Comparison of ENCODE assay signal across 8 cellular contexts in genomic region chr15:68056097-68056865, GRCh38.
DNase-seq lines count a peak whose midpoint lies in the region; ATAC-seq and TF ChIP-seq lines count a peak whose summit lies in the region.

No MANE protein-coding gene starts in this region.

- H4K20me1 ChIP-seq in BLaER1 (peaks cover 68% of the 10 kb centered on the region), Loucy (ENCODE audit: insufficient read depth, low read length, poor library complexity, severe bottlenecking) (peaks cover 64% of the 10 kb centered on the region)

- H3K27me3 ChIP-seq in BLaER1 (no peaks in the 10 kb centered on the region), Loucy (ENCODE audit: insufficient read depth, low read length, poor library complexity, severe bottlenecking) (no peaks in the 10 kb centered on the region)

- peak overlapping the region; percentile 96 for H3K4me3 Mint-ChIP-seq in nephron progenitor cell

- no peaks in the 10 kb centered on the region for H3K9me2 ChIP-seq in Loucy (replicated peaks; ENCODE audit: low read depth, low read length)

- no peaks in the 10 kb centered on the region for H3F3A ChIP-seq in Loucy (ENCODE audit: low read depth)

- DNase-seq in choroid plexus epithelial cell (ENCODE audit: low read depth): no peak
- DNase-seq in nephron progenitor cell: no peak

- H3K4me3 ChIP-seq in BLaER1: peak overlapping the region; percentile 92
- peak overlapping the region; percentile 84 for H3K4me3 ChIP-seq in Loucy (ENCODE audit: low read length, poor library complexity, severe bottlenecking)
- peak overlapping the region; percentile 81 for H3K4me3 ChIP-seq in choroid plexus epithelial cell (ENCODE audit: low read depth, low read length)

- ATAC-seq in GM19397 (IDR thresholded peaks at IDR 0.05; ENCODE audit: unreplicated experiment) (no peak), HG03439 (IDR thresholded peaks at IDR 0.05; ENCODE audit: unreplicated experiment) (no peak), HG03565 (IDR thresholded peaks at IDR 0.05; ENCODE audit: unreplicated experiment) (no peak), GM18867 (IDR thresholded peaks at IDR 0.05; ENCODE audit: unreplicated experiment) (no peak)

- H3K27ac Mint-ChIP-seq in nephron progenitor cell: peak overlapping the region; percentile 64

- H3K9ac ChIP-seq in BLaER1 (peak overlapping the region; percentile 90), Loucy (ENCODE audit: low read depth, low read length, poor library complexity, severe bottlenecking) (peak overlapping the region; percentile 74)

- H3K9me3 ChIP-seq in BLaER1 (no peaks in the 10 kb centered on the region), Loucy (ENCODE audit: insufficient read depth, low read depth, low read length) (no peaks in the 10 kb centered on the region)

- no peaks in the 10 kb centered on the region for H3K9me3 Mint-ChIP-seq in nephron progenitor cell

- no peak overlapping the region for H2AFZ ChIP-seq in Loucy (ENCODE audit: low read length)

- H3K27ac ChIP-seq in BLaER1: peak overlapping the region; percentile 1

- H3K4me2 ChIP-seq in BLaER1: peak overlapping the region; percentile 74
- H3K4me2 ChIP-seq in Loucy (ENCODE audit: low read depth, low read length, poor library complexity, severe bottlenecking): peak overlapping the region; percentile 84

- H3K79me2 ChIP-seq in Loucy (ENCODE audit: insufficient read depth, low read length): peaks cover 69% of the 10 kb centered on the region

- no peak for TF ChIP-seq CTCF in Loucy (conservative IDR thresholded peaks at IDR 0.05; ENCODE audit: low read length)
- no peak for TF ChIP-seq CTCF in choroid plexus epithelial cell (conservative IDR thresholded peaks at IDR 0.05; ENCODE audit: low read depth, low read length)
- TF ChIP-seq CTCF in nephron progenitor cell (IDR thresholded peaks at IDR 0.05): no peak

- H3K36me3 ChIP-seq in BLaER1 (peaks cover 10% of the 10 kb centered on the region; the same call in 1 of the 2 replicates), Loucy (ENCODE audit: insufficient read depth, low read length) (no peaks in the 10 kb centered on the region)

- peaks cover 4% of the 10 kb centered on the region for H3K27me3 Mint-ChIP-seq in nephron progenitor cell (ENCODE audit: low read depth, poor library complexity)

- H3K36me3 Mint-ChIP-seq in nephron progenitor cell (ENCODE audit: low read depth): peaks cover 20% of the 10 kb centered on the region

- H3K4me1 ChIP-seq in BLaER1 (peaks cover 30% of the 10 kb centered on the region), Loucy (ENCODE audit: insufficient read depth, low read length, poor library complexity, severe bottlenecking) (peaks cover 45% of the 10 kb centered on the region)

- H3K4me1 Mint-ChIP-seq in nephron progenitor cell: peaks cover 44% of the 10 kb centered on the region
